Comparison of ENCODE assay signal across 1 cellular context in genomic region chr16:58025351-58026138, GRCh38.
TF ChIP-seq lines count a peak whose summit lies in the region.

Gene MMP15, plus strand, starts transcription at chr16:58025754. Its CDS starts 597 bp downstream, at chr16:58026351.

TF ChIP-seq in HepG2, 621 proteins besides CTCF, POLR2A, EP300 and RAD21 (continued from another document and continues in another):
- TF ChIP-seq ETV6 (CRISPR knock-in tag; conservative IDR thresholded peaks at IDR 0.05) (no peak; the same call in 1 of the 2 replicates), HOXA5 (CRISPR knock-in tag; IDR thresholded peaks at IDR 0.05) (no peak), ZBTB8A (CRISPR knock-in tag; IDR thresholded peaks at IDR 0.05; ENCODE audit: borderline replicate concordance, low read depth) (no peak), TEF (CRISPR knock-in tag; IDR thresholded peaks at IDR 0.05) (peak; percentile 53; the same call in 1 of the 2 replicates), ZNF343 (CRISPR knock-in tag; IDR thresholded peaks at IDR 0.05) (no peak; the same call in 1 of the 2 replicates), ZNF558 (CRISPR knock-in tag; IDR thresholded peaks at IDR 0.05; ENCODE audit: borderline replicate concordance) (peak; percentile 96; the same call in 1 of the 2 replicates), SKI (IDR thresholded peaks at IDR 0.05; ENCODE audit: partially characterized antibody) (peak; percentile 75), ZNF709 (CRISPR knock-in tag; IDR thresholded peaks at IDR 0.05) (peak; percentile 70), TFDP2 (CRISPR knock-in tag; IDR thresholded peaks at IDR 0.05) (peak; percentile 28; the same call in 1 of the 2 replicates), ADNP (CRISPR knock-in tag; IDR thresholded peaks at IDR 0.05) (no peak), E2F5 (CRISPR knock-in tag; conservative IDR thresholded peaks at IDR 0.05) (no peak), ZNF260 (CRISPR knock-in tag; IDR thresholded peaks at IDR 0.05; ENCODE audit: borderline replicate concordance, low read depth) (no peak), ZNF552 (CRISPR knock-in tag; IDR thresholded peaks at IDR 0.05; ENCODE audit: borderline replicate concordance) (no peak), FUBP1 (CRISPR knock-in tag; IDR thresholded peaks at IDR 0.05; ENCODE audit: borderline replicate concordance) (no peak), KDM5B (CRISPR knock-in tag; IDR thresholded peaks at IDR 0.05; ENCODE audit: borderline replicate concordance) (peak; percentile 52; the same call in 1 of the 2 replicates), DR1 (CRISPR knock-in tag; IDR thresholded peaks at IDR 0.05) (0 out of 2 replicates have a peak, but pooled peaks have one; percentile 33), IKZF5 (CRISPR knock-in tag; IDR thresholded peaks at IDR 0.05) (peak; percentile 51), ZIK1 (CRISPR knock-in tag; IDR thresholded peaks at IDR 0.05; ENCODE audit: borderline replicate concordance, low read depth) (no peak; the same call in 1 of the 2 replicates), NRL (CRISPR knock-in tag; IDR thresholded peaks at IDR 0.05; ENCODE audit: borderline replicate concordance) (peak; percentile 56; the same call in 1 of the 2 replicates), RBFOX2 (IDR thresholded peaks at IDR 0.05; ENCODE audit: low read depth, low read length) (peak; percentile 58), ZFAT (CRISPR knock-in tag; conservative IDR thresholded peaks at IDR 0.05) (no peak), HHEX (CRISPR knock-in tag; IDR thresholded peaks at IDR 0.05) (no peak), SIX4 (CRISPR knock-in tag; IDR thresholded peaks at IDR 0.05) (no peak), PCBP1 (IDR thresholded peaks at IDR 0.05; ENCODE audit: borderline replicate concordance, low read depth, low read length) (no peak), ZFP41 (CRISPR knock-in tag; IDR thresholded peaks at IDR 0.05; ENCODE audit: borderline replicate concordance) (peak; percentile 89; the same call in 1 of the 2 replicates), ZBTB37 (CRISPR knock-in tag; IDR thresholded peaks at IDR 0.05) (no peak), ASH2L (IDR thresholded peaks at IDR 0.05; ENCODE audit: insufficient read length, low read depth, low read length) (peak; percentile 9), SMAD1 (CRISPR knock-in tag; IDR thresholded peaks at IDR 0.05; ENCODE audit: borderline replicate concordance, low read depth) (peak; percentile 92; the same call in 1 of the 2 replicates), ZNF263 (CRISPR knock-in tag; IDR thresholded peaks at IDR 0.05) (peak; percentile 96), CC2D1A (CRISPR knock-in tag; IDR thresholded peaks at IDR 0.05) (0 out of 2 replicates have a peak, but pooled peaks have one; percentile 45), RFX5 (IDR thresholded peaks at IDR 0.05; ENCODE audit: low read depth, low read length) (no peak), KDM4B (CRISPR knock-in tag; IDR thresholded peaks at IDR 0.05) (peak; percentile 21; the same call in 1 of the 2 replicates), ZNF232 (CRISPR knock-in tag; IDR thresholded peaks at IDR 0.05; ENCODE audit: borderline replicate concordance) (0 out of 2 replicates have a peak, but pooled peaks have one; percentile 4), ZNF615 (CRISPR knock-in tag; IDR thresholded peaks at IDR 0.05; ENCODE audit: borderline replicate concordance) (no peak; the same call in 1 of the 2 replicates), EED (CRISPR knock-in tag; IDR thresholded peaks at IDR 0.05) (no peak), ZSCAN31 (CRISPR knock-in tag; IDR thresholded peaks at IDR 0.05; ENCODE audit: low read depth) (peak; percentile 20; the same call in 1 of the 2 replicates), TSC22D2 (CRISPR knock-in tag; IDR thresholded peaks at IDR 0.05; ENCODE audit: borderline replicate concordance) (no peak), ZNF160 (CRISPR knock-in tag; IDR thresholded peaks at IDR 0.05) (no peak), ZSCAN22 (CRISPR knock-in tag; IDR thresholded peaks at IDR 0.05) (no peak), PPARG (CRISPR knock-in tag; conservative IDR thresholded peaks at IDR 0.05) (no peak; the same call in 1 of the 2 replicates), SIN3A (IDR thresholded peaks at IDR 0.05; ENCODE audit: borderline replicate concordance, low read depth, low read length) (peak; percentile 71; the same call in 1 of the 2 replicates), PHF20 (CRISPR knock-in tag; IDR thresholded peaks at IDR 0.05) (peak; percentile 59), ZNF550 (CRISPR knock-in tag; IDR thresholded peaks at IDR 0.05; ENCODE audit: borderline replicate concordance) (0 out of 2 replicates have a peak, but pooled peaks have one; percentile 79), ZNF790 (CRISPR knock-in tag; IDR thresholded peaks at IDR 0.05; ENCODE audit: borderline replicate concordance) (peak; percentile 96; the same call in 1 of the 2 replicates), KMT2A (CRISPR knock-in tag; IDR thresholded peaks at IDR 0.05) (peak; percentile 18; the same call in 1 of the 2 replicates), TBL1XR1 (IDR thresholded peaks at IDR 0.05; ENCODE audit: borderline replicate concordance, low read length, partially characterized antibody) (no peak), ELF4 (CRISPR knock-in tag; IDR thresholded peaks at IDR 0.05; ENCODE audit: borderline replicate concordance) (no peak), KLF11 (CRISPR knock-in tag; IDR thresholded peaks at IDR 0.05) (no peak), SSRP1 (CRISPR knock-in tag; IDR thresholded peaks at IDR 0.05) (no peak), CSRNP2 (CRISPR knock-in tag; conservative IDR thresholded peaks at IDR 0.05; ENCODE audit: low read depth) (no peak), SATB2 (CRISPR knock-in tag; IDR thresholded peaks at IDR 0.05) (peak; percentile 79; the same call in 1 of the 2 replicates), CAMTA2 (CRISPR knock-in tag; IDR thresholded peaks at IDR 0.05; ENCODE audit: borderline replicate concordance) (no peak), TCF12 (IDR thresholded peaks at IDR 0.05) (no peak), TCF12 (CRISPR knock-in tag; IDR thresholded peaks at IDR 0.05) (peak; percentile 58; the same call in 1 of the 2 replicates)
- TF ChIP-seq, protein P1, sequence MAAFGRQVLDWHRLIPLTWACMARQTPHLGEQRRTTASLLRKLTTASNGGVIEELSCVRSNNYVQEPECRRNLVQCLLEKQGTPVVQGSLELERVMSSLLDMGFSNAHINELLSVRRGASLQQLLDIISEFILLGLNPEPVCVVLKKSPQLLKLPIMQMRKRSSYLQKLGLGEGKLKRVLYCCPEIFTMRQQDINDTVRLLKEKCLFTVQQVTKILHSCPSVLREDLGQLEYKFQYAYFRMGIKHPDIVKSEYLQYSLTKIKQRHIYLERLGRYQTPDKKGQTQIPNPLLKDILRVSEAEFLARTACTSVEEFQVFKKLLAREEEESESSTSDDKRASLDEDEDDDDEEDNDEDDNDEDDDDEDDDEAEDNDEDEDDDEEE (CRISPR knock-in tag; IDR thresholded peaks at IDR 0.05) = no peak
- TF ChIP-seq, protein P2, sequence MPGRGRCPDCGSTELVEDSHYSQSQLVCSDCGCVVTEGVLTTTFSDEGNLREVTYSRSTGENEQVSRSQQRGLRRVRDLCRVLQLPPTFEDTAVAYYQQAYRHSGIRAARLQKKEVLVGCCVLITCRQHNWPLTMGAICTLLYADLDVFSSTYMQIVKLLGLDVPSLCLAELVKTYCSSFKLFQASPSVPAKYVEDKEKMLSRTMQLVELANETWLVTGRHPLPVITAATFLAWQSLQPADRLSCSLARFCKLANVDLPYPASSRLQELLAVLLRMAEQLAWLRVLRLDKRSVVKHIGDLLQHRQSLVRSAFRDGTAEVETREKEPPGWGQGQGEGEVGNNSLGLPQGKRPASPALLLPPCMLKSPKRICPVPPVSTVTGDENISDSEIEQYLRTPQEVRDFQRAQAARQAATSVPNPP (CRISPR knock-in tag; IDR thresholded peaks at IDR 0.05) = no peak; the same call in 1 of the 2 replicates
- TF ChIP-seq, protein P3, sequence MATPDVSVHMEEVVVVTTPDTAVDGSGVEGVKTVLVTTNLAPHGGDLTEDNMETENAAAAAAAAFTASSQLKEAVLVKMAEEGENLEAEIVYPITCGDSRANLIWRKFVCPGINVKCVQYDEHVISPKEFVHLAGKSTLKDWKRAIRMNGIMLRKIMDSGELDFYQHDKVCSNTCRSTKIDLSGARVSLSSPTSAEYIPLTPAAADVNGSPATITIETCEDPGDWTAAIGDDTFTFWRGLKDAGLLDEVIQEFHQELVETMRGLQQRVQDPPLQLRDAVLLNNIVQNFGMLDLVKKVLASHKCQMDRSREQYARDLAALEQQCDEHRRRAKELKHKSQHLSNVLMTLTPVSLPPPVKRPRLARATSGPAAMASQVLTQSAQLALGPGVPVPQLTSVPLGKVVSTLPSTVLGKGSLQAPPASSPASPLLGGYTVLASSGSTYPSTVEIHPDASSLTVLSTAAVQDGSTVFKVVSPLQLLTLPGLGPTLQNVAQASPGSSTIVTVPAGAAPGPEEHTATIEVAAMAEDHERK (CRISPR knock-in tag; IDR thresholded peaks at IDR 0.05; ENCODE audit: low read depth) = peak; percentile 57; the same call in 1 of the 2 replicates
